In the genomic region with DNA sequence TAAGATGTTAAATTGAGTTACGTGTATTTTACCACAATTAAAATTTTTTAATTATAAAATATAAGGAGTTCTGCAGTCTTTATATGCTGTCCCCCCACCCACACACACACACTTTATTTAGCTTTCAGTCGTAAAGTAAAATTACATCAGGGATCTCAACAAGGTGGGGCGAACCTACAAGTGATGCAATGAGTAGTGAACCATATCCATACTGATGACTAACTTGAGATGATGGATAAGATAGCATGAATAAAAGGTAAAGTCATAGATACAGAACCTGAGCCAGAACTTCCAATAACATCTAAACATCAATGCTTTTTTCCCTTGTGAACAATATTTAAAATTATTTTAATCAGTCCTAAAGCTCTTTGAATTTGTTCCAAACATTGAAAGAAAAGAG, we compare ENCODE assay signal across 23 cellular contexts.
"Had no signal": no experiment of that assay in that cellular context is flagged by ENCODE, and none has a peak within 500 bp of the region (broad histone marks: within the 10 kb centered on the region; RNA-seq: fewer than 3 reads in every experiment).

No MANE protein-coding gene starts in this region.

- ATAC-seq: activated CD8-positive, alpha-beta T cell treated with anti-CD3 and anti-CD28 coated beads for 36 hours; activated naive CD4-positive, alpha-beta T cell treated with anti-CD3 and anti-CD28 coated beads, Interleukin-2, amount 50 U/mL, for 72 hours; T-cell had no signal

- H3K4me1 ChIP-seq: Peyer's patch had no signal

- H3K4me1 Mint-ChIP-seq: T-cell had no signal

- H3K4me3 ChIP-seq: Peyer's patch, SK-N-MC had no signal

- H3K9me3 ChIP-seq: Peyer's patch had no signal

- H3K27me3 Mint-ChIP-seq: activated CD8-positive, alpha-beta T cell treated with anti-CD3 and anti-CD28 coated beads for 36 hours; T-cell had no signal

- H3K36me3 ChIP-seq: brain microvascular endothelial cell had no signal

- H3K27ac ChIP-seq: brain microvascular endothelial cell, Peyer's patch, SK-N-MC had no signal

- H3K4me3 Mint-ChIP-seq: activated CD8-positive, alpha-beta T cell treated with anti-CD3 and anti-CD28 coated beads for 36 hours; activated T-helper 1 cell treated with anti-CD3 and anti-CD28 coated beads, Interleukin-12 subunit alpha, Interleukin-12 subunit beta, Interleukin-2, Interleukin-4 antibody, amounts not matched to agents 30 ng/mL and 10 ng/mL and 1 ng/mL, durations not matched to agents 14 hours and 24 hours and 36 hours; T-cell had no signal

- DNase-seq: activated CD4-positive, alpha-beta T cell treated with anti-CD3 and anti-CD28 coated beads for 4 hours; activated CD4-positive, CD25-positive, alpha-beta regulatory T cell; activated CD8-positive, alpha-beta memory T cell treated with anti-CD3 and anti-CD28 coated beads, Interleukin-2, amount 50 U/mL, for 4 hours; activated CD8-positive, alpha-beta T cell treated with anti-CD3 and anti-CD28 coated beads for 36 hours; activated effector memory CD4-positive, alpha-beta T cell treated with Interleukin-2 at 50 U/mL for 16 hours; activated naive CD4-positive, alpha-beta T cell; brain microvascular endothelial cell; central memory CD4-positive, alpha-beta T cell; MM.1S; NCI-H1105; NCI-H1436; NCI-H1694 treated with DMSO at 0.1 percent for 48 hours; NCI-H2029 treated with DMSO at 0.1 percent for 48 hours; NCI-H510A treated with DMSO at 0.1 percent for 48 hours; NK-92 treated with Interleukin-12 subunit alpha and Interleukin-12 subunit beta, amount 100 ng/mL, for 24 hours; OCI-M1; Peyer's patch; T-cell; T-helper 2 cell; T1000 had no signal

- H3K27ac Mint-ChIP-seq: activated CD8-positive, alpha-beta T cell treated with anti-CD3 and anti-CD28 coated beads for 36 hours; activated naive CD4-positive, alpha-beta T cell treated with anti-CD3 and anti-CD28 coated beads, Interleukin-2, amount 50 U/mL, for 72 hours; activated T-helper 1 cell treated with anti-CD3 and anti-CD28 coated beads, Interleukin-12 subunit alpha, Interleukin-12 subunit beta, Interleukin-2, Interleukin-4 antibody, amounts not matched to agents 30 ng/mL and 10 ng/mL and 1 ng/mL, durations not matched to agents 14 hours and 24 hours and 36 hours; T-cell had no signal

- H3K9me3 Mint-ChIP-seq: activated CD8-positive, alpha-beta T cell treated with anti-CD3 and anti-CD28 coated beads for 36 hours; activated naive CD4-positive, alpha-beta T cell treated with anti-CD3 and anti-CD28 coated beads, Interleukin-2, amount 50 U/mL, for 72 hours had no signal

- H3K27me3 ChIP-seq: brain microvascular endothelial cell, Peyer's patch had no signal
